ENCODE assay signal across 13 cellular contexts in the genomic region with DNA sequence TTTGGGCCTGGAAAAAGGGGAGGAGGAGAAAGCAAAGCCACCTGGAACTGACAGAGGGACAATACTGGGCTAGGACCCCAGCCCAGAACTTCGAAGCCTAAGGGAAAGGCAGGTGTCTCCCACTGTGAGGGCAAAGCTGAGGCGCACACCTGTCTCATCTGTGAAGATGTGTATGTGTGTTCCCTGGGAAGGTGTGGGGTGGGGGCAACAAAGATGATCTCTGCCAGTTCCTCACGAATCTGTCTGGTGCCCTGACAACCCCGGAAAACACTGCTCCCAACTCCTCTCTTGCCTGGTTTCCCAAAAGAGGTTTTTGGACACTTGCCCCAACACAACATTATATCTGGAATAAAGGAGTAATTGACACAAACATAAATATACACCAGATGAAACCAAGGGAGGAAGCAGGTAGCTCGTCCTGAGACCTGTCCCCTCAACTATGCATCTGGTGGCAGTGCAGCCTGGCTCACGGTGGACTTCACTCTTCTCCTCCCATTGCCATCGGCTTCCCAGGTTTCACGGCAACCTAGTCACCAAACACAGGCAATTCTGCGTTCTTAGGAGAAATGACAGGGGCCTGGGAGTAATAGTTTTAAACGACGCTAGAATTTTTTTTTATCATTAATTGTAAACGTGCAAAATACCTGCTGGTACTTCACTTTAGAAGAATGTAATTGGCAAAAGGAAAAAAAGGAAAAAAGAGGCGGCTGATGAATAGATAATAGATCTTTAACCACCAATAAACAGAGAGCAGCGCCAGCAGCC. TPM values are rescaled to one million over a fixed set of nuclear protein-coding genes. Genes with fewer than 3 reads are reported as not detected.
DNase-seq lines count a peak whose midpoint lies in the region; ATAC-seq and TF ChIP-seq lines count a peak whose summit lies in the region.
"Had no signal": no experiment of that assay in that cellular context is flagged by ENCODE, and none has a peak within 500 bp of the region (broad histone marks: within the 10 kb centered on the region; RNA-seq: fewer than 3 reads in every experiment).

No MANE protein-coding gene starts in this region.

- no peak for TF ChIP-seq EP300 in transverse colon (IDR thresholded peaks at IDR 0.05; ENCODE audit: low read depth)

- peak overlapping the region in 51 of 59 donors; percentile 1 to 72 (median 57) for H3K4me3 ChIP-seq in dorsolateral prefrontal cortex
- H3K4me3 ChIP-seq in transverse colon = no peak overlapping the region
- no peak overlapping the region for H3K4me3 ChIP-seq in brain microvascular endothelial cell (ENCODE audit: low read depth, low read length)
- H3K4me3 ChIP-seq: mucosa of descending colon, PC-9, thoracic aorta had no signal

- in situ Hi-C loops in transverse colon (cut with MboI; ENCODE audit: low pct_ligation_motif_present in 1 of 4, low pct_unique_long_range_greater_than_20kb in 1 of 4, low sequenced_read_pairs in 3 of 4) = loop anchor here in 1 of 4 donors (25.0 kb wide), 2 partner anchors 696 to 921 kb away; no protein-coding TSS in a partner anchor
- in situ Hi-C loops in brain microvascular endothelial cell (cut with HindIII; ENCODE audit: low pct_ligation_motif_present, low sequenced_read_pairs) = no loop called here

- H3K9me3 Mint-ChIP-seq in activated naive CD8-positive, alpha-beta T cell (ENCODE audit: low read depth) = no peaks in the 10 kb centered on the region
- no peaks in the 10 kb centered on the region for H3K9me3 Mint-ChIP-seq in activated naive CD8-positive, alpha-beta T cell treated with anti-CD3 and anti-CD28 coated beads, Interleukin-2, amount 50 U/mL, for 24 hours
- H3K9me3 Mint-ChIP-seq in nephron progenitor cell = no peaks in the 10 kb centered on the region

- DNase-seq in activated naive CD8-positive, alpha-beta T cell treated with anti-CD3 and anti-CD28 coated beads, Interleukin-2, amount 50 U/mL, for 24 hours = no peak
- DNase-seq in dorsolateral prefrontal cortex (no peak), nephron progenitor cell (no peak), NCI-H2107 (lab: John Stamatoyannopoulos, UW) (no peak), transverse colon (no peak), brain microvascular endothelial cell (no peak), NCI-H2081 treated with DMSO at 0.1 percent for 48 hours (lab: John Stamatoyannopoulos, UW) (no peak)
- DNase-seq: Calu3, mucosa of descending colon, NCI-H526 treated with DMSO at 0.1 percent for 48 hours, PC-9 had no signal

- H3K27me3 ChIP-seq in dorsolateral prefrontal cortex = peaks cover 0 to 100% (median 93%) of the 10 kb centered on the region in 45 donors
- H3K27me3 ChIP-seq in transverse colon = peaks cover 100% of the 10 kb centered on the region
- H3K27me3 ChIP-seq in brain microvascular endothelial cell (replicated peaks) = peaks cover 53% of the 10 kb centered on the region

- 19 to 37% methylated on average over 3 to 14 of the region's 14 CpGs for WGBS in transverse colon (ENCODE audit: low coverage in 1 of 2), 2 donors

- no peaks in the 10 kb centered on the region for H3K36me3 ChIP-seq in transverse colon
- H3K36me3 ChIP-seq in brain microvascular endothelial cell (replicated peaks) = no peaks in the 10 kb centered on the region
- H3K36me3 ChIP-seq: thoracic aorta had no signal

- no peak for ATAC-seq in activated naive CD8-positive, alpha-beta T cell treated with anti-CD3 and anti-CD28 coated beads, Interleukin-2, amount 50 U/mL, for 24 hours
- ATAC-seq: mucosa of descending colon had no signal

- no peak overlapping the region for H3K4me3 Mint-ChIP-seq in activated naive CD8-positive, alpha-beta T cell
- H3K4me3 Mint-ChIP-seq in activated naive CD8-positive, alpha-beta T cell treated with anti-CD3 and anti-CD28 coated beads, Interleukin-2, amount 50 U/mL, for 24 hours = no peak overlapping the region
- peak overlapping the region; percentile 90 for H3K4me3 Mint-ChIP-seq in nephron progenitor cell

- no peaks in the 10 kb centered on the region for H3K36me3 Mint-ChIP-seq in activated naive CD8-positive, alpha-beta T cell
- peaks cover 2% of the 10 kb centered on the region for H3K36me3 Mint-ChIP-seq in activated naive CD8-positive, alpha-beta T cell treated with anti-CD3 and anti-CD28 coated beads, Interleukin-2, amount 50 U/mL, for 24 hours (ENCODE audit: low read depth)
- no peaks in the 10 kb centered on the region for H3K36me3 Mint-ChIP-seq in nephron progenitor cell (ENCODE audit: low read depth)

- peaks cover 29% of the 10 kb centered on the region for H3K27me3 Mint-ChIP-seq in activated naive CD8-positive, alpha-beta T cell
- H3K27me3 Mint-ChIP-seq in activated naive CD8-positive, alpha-beta T cell treated with anti-CD3 and anti-CD28 coated beads, Interleukin-2, amount 50 U/mL, for 24 hours = peaks cover 78% of the 10 kb centered on the region
- peaks cover 100% of the 10 kb centered on the region for H3K27me3 Mint-ChIP-seq in nephron progenitor cell (ENCODE audit: low read depth, poor library complexity)

- H3K4me1 ChIP-seq in transverse colon = peaks cover 21 to 49% (median 41%) of the 10 kb centered on the region in 4 donors

- TF ChIP-seq CTCF in dorsolateral prefrontal cortex (IDR thresholded peaks at IDR 0.05 in 54 of 56, conservative IDR thresholded peaks at IDR 0.05 in 2 of 56; ENCODE audit: low read depth in 1 of 56, partially characterized antibody in 56 of 56) = no peak
- TF ChIP-seq CTCF in nephron progenitor cell (IDR thresholded peaks at IDR 0.05) = no peak
- no peak for TF ChIP-seq CTCF in transverse colon (IDR thresholded peaks at IDR 0.05)
- no peak for TF ChIP-seq CTCF in brain microvascular endothelial cell (IDR thresholded peaks at IDR 0.05; ENCODE audit: low read depth, low read length, missing control alignments)

- H3K9me3 ChIP-seq in transverse colon = no peaks in the 10 kb centered on the region
- H3K9me3 ChIP-seq: mucosa of descending colon, thoracic aorta had no signal

- H3K4me1 Mint-ChIP-seq in activated naive CD8-positive, alpha-beta T cell (ENCODE audit: low read depth) = peaks cover 27% of the 10 kb centered on the region
- peaks cover 22% of the 10 kb centered on the region for H3K4me1 Mint-ChIP-seq in activated naive CD8-positive, alpha-beta T cell treated with anti-CD3 and anti-CD28 coated beads, Interleukin-2, amount 50 U/mL, for 24 hours
- peaks cover 40% of the 10 kb centered on the region for H3K4me1 Mint-ChIP-seq in nephron progenitor cell

- intact Hi-C loops in dorsolateral prefrontal cortex (cut with DNase I) (loop anchor here (1.0 to 5.0 kb wide), 2 partner anchors 506 to 697 kb away; a partner anchor contains a TSS), transverse colon (cut with DNase I; ENCODE audit: low total_unique reads) (no loop called here)

- peak overlapping the region; percentile 54 for H3K27ac Mint-ChIP-seq in activated naive CD8-positive, alpha-beta T cell
- no peak overlapping the region for H3K27ac Mint-ChIP-seq in activated naive CD8-positive, alpha-beta T cell treated with anti-CD3 and anti-CD28 coated beads, Interleukin-2, amount 50 U/mL, for 24 hours
- H3K27ac Mint-ChIP-seq in nephron progenitor cell = no peak overlapping the region

- H3K27ac ChIP-seq in dorsolateral prefrontal cortex (peak overlapping the region in 24 of 59 donors; percentile 10 to 94 (median 56)), transverse colon (no peak overlapping the region), brain microvascular endothelial cell (no peak overlapping the region)
- H3K27ac ChIP-seq: PC-9, thoracic aorta had no signal

- TF ChIP-seq POLR2A in transverse colon (IDR thresholded peaks at IDR 0.05) = no peak

RNA-seq across cellular contexts. Expression of a gene that starts 1.7 kb away (rescaled TPM):
- total RNA-seq in dorsolateral prefrontal cortex (10 to 100 TPM in 118 of 120 experiments, 1 to 10 TPM in 2; 8.0 to 53.7 (median 21.6) TPM), transverse colon (under 1 TPM in 1 of 4 donors, not detected in 3; 0.95 TPM)
- total RNA-seq: Calu3, mucosa of descending colon, PC-9, thoracic aorta had no signal

Comparison
In these comparisons a context has a peak if more than half of its experiments do, and no peak if none do; other contexts are left out.
1. H3K4me3 ChIP-seq: peak in dorsolateral prefrontal cortex (51 of 59); none in transverse colon (0 of 4) and brain microvascular endothelial cell (single experiment).
2. RNA of a gene that starts 1.7 kb away (total RNA-seq): 8.0 to 53.7 TPM in dorsolateral prefrontal cortex; 0.95 TPM in transverse colon; every median in the first group is over 4 times any median in the second.